Comparison of ENCODE assay signal across 2 cellular contexts in genomic region chr4:119037709-119038463, GRCh38.
TF ChIP-seq lines count a peak whose summit lies in the region.

No MANE protein-coding gene starts in this region.

TF ChIP-seq in liver, 16 proteins besides CTCF, POLR2A, EP300 and RAD21 (continued from another document):
- no peak for TF ChIP-seq HNF4A (conservative IDR thresholded peaks at IDR 0.05)
- TF ChIP-seq FOXA2 (IDR thresholded peaks at IDR 0.05): no peak

TF ChIP-seq in HepG2, 621 proteins besides CTCF, POLR2A, EP300 and RAD21 (continued from another document):
- TF ChIP-seq ZNF276 (CRISPR knock-in tag; IDR thresholded peaks at IDR 0.05; ENCODE audit: low read depth): no peak
- TF ChIP-seq FLYWCH1 (CRISPR knock-in tag; IDR thresholded peaks at IDR 0.05): no peak
- TF ChIP-seq ZBTB4 (CRISPR knock-in tag; IDR thresholded peaks at IDR 0.05; ENCODE audit: borderline replicate concordance): no peak
- no peak for TF ChIP-seq ZBTB40 (IDR thresholded peaks at IDR 0.05)
- TF ChIP-seq ZBTB40 (CRISPR knock-in tag; IDR thresholded peaks at IDR 0.05): no peak
- TF ChIP-seq ZNF20 (CRISPR knock-in tag; IDR thresholded peaks at IDR 0.05): no peak
- no peak for TF ChIP-seq CCAR2 (optimal IDR thresholded peaks at IDR 0.05; ENCODE audit: low read depth, low read length)
- no peak for TF ChIP-seq NR2F2 (IDR thresholded peaks at IDR 0.05; ENCODE audit: borderline replicate concordance, low read depth)
